ENCODE assay signal across 12 cellular contexts in the genomic region with DNA sequence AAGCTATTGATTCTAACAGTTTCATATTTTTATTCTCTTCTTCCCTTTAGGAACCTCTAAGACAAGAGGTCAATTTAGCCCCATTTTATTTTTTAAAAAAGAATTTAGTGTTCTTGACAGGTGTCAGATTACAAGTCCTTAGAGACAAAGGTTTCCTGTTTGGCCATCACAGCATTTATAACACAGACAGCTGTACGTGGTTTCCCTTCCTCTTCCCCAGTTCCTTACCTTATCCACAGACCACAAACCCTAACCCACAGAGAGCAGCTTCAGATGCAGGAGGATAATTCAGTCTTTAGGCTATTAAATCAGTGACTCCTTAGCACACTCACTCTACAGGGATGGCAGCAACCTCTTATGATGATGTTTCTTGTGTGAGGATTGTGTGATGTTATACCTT.
DNase-seq lines count a peak whose midpoint lies in the region; ATAC-seq and TF ChIP-seq lines count a peak whose summit lies in the region.
"Had no signal": no experiment of that assay in that cellular context is flagged by ENCODE, and none has a peak within 500 bp of the region (broad histone marks: within the 10 kb centered on the region; RNA-seq: fewer than 3 reads in every experiment).

No MANE protein-coding gene starts in this region.

- POLR2A ChIA-PET in GM10248 (lab: Yijun Ruan, JAX) = no interaction called here
- POLR2A ChIA-PET in HEK293T (lab: Yijun Ruan, JAX) = no interaction called here

- peaks cover 0 to 6% (median 0%) of the 10 kb centered on the region in 3 donors for H3K9me3 ChIP-seq in tibial artery

- H3K27ac ChIP-seq in tibial artery = no peak overlapping the region
- H3K27ac ChIP-seq: heart right ventricle had no signal

- peaks cover 29% of the 10 kb centered on the region for H3K9me3 Mint-ChIP-seq in mesothelial cell of epicardium

- peaks cover 5% of the 10 kb centered on the region for H3K36me3 Mint-ChIP-seq in mesothelial cell of epicardium
- H3K36me3 Mint-ChIP-seq: CD4-positive, CD25-positive, alpha-beta regulatory T cell had no signal

- ATAC-seq in HG03108 (IDR thresholded peaks at IDR 0.05; ENCODE audit: unreplicated experiment) = peak; percentile 83
- ATAC-seq: heart right ventricle; stimulated activated naive CD8-positive, alpha-beta T cell treated with anti-CD3 and anti-CD28 coated beads, Interleukin-15, Interleukin-2, amounts not matched to agents 100 U/mL and 50 U/mL, for 24 hours had no signal

- no peak overlapping the region for H3K4me3 Mint-ChIP-seq in mesothelial cell of epicardium
- H3K4me3 Mint-ChIP-seq: CD4-positive, CD25-positive, alpha-beta regulatory T cell had no signal

- H3K4me1 Mint-ChIP-seq in mesothelial cell of epicardium = no peaks in the 10 kb centered on the region
- H3K4me1 Mint-ChIP-seq: CD4-positive, CD25-positive, alpha-beta regulatory T cell had no signal

- no peaks in the 10 kb centered on the region for H3K27me3 Mint-ChIP-seq in mesothelial cell of epicardium (ENCODE audit: low read depth)
- H3K27me3 Mint-ChIP-seq: CD4-positive, CD25-positive, alpha-beta regulatory T cell had no signal

- no peaks in the 10 kb centered on the region for H3K27me3 ChIP-seq in tibial artery
- H3K27me3 ChIP-seq: heart right ventricle had no signal

- CTCF ChIA-PET in GM10248 (lab: Yijun Ruan, JAX) (no interaction called here), HEK293T (lab: Yijun Ruan, JAX) (no interaction called here)

- H3K27ac Mint-ChIP-seq in mesothelial cell of epicardium = no peak overlapping the region
- H3K27ac Mint-ChIP-seq: CD4-positive, CD25-positive, alpha-beta regulatory T cell had no signal

- H3K36me3 ChIP-seq in tibial artery = no peaks in the 10 kb centered on the region
- H3K36me3 ChIP-seq: heart right ventricle had no signal

- TF ChIP-seq CTCF in GM10248 (IDR thresholded peaks at IDR 0.05; ENCODE audit: control extremely low read depth, extremely low read depth, low read depth, missing control alignments) (no peak), GM20000 (IDR thresholded peaks at IDR 0.05; ENCODE audit: extremely low read depth, missing control alignments) (no peak), tibial artery (IDR thresholded peaks at IDR 0.05) (no peak), mesothelial cell of epicardium (IDR thresholded peaks at IDR 0.05; ENCODE audit: unreplicated experiment) (no peak)

- H3K4me1 ChIP-seq in tibial artery = no peaks in the 10 kb centered on the region

- H3K4me3 ChIP-seq in tibial artery = no peak overlapping the region
- H3K4me3 ChIP-seq: heart right ventricle had no signal

- DNase-seq in GM10248 (ENCODE audit: extremely low spot score) (peak; percentile 13), GM20000 (ENCODE audit: low spot score) (peak; percentile 16), OCI-M1 (lab: John Stamatoyannopoulos, UW) (peak; percentile 45), T-helper 9 cell (no peak), tibial artery (no peak), mesothelial cell of epicardium (ENCODE audit: low spot score in 2 of 2, unreplicated experiment in 2 of 2) (no peak), HEK293T (ENCODE audit: extremely low spot score) (no peak)
- DNase-seq: anterior cingulate cortex; CD4-positive, CD25-positive, alpha-beta regulatory T cell; heart right ventricle; stimulated activated naive CD8-positive, alpha-beta T cell treated with anti-CD3 and anti-CD28 coated beads, Interleukin-15, Interleukin-2, amounts not matched to agents 100 U/mL and 50 U/mL, for 24 hours had no signal

- intact Hi-C loops in tibial artery (cut with DNase I; ENCODE audit: low total_unique reads) = no loop called here

TF ChIP-seq in HEK293T, 16 proteins besides CTCF, POLR2A, EP300 and RAD21:
- TF ChIP-seq HDGF (IDR thresholded peaks at IDR 0.05; ENCODE audit: borderline replicate concordance) = no peak
- no peak for TF ChIP-seq L3MBTL2 (conservative IDR thresholded peaks at IDR 0.05)
- TF ChIP-seq ZNF384 (IDR thresholded peaks at IDR 0.05) = no peak
- TF ChIP-seq PKNOX1 (IDR thresholded peaks at IDR 0.05) = no peak
- TF ChIP-seq SP1 (IDR thresholded peaks at IDR 0.05) = no peak
- no peak for TF ChIP-seq TARDBP (IDR thresholded peaks at IDR 0.05)
- no peak for TF ChIP-seq FOXA1 (IDR thresholded peaks at IDR 0.05)

Comparison
In these comparisons a context has a peak if more than half of its experiments do, and no peak if none do; other contexts are left out.
1. DNase-seq: peak in GM10248 (single experiment), GM20000 (single experiment) and OCI-M1 (single experiment); none in T-helper 9 cell (single experiment), tibial artery (0 of 2), mesothelial cell of epicardium (0 of 2) and HEK293T (single experiment).